Comparison of ENCODE assay signal across 24 cellular contexts in genomic region chr20:53428997-53429396, GRCh38.
"Had no signal": no experiment of that assay in that cellular context is flagged by ENCODE, and none has a peak within 500 bp of the region (broad histone marks: within the 10 kb centered on the region; RNA-seq: fewer than 3 reads in every experiment).

No MANE protein-coding gene starts in this region.

- H3K27ac Mint-ChIP-seq: mesothelial cell of epicardium; naive B cell; natural killer cell treated with Interleukin-12 subunit alpha and Interleukin-12 subunit beta and Interleukin-15 and Interleukin-18, amount 100 ng/mL, for 72 hours; stimulated activated naive B cell treated with anti-CD40 and anti-IgM and Interleukin-4, amounts not matched to agents 10 μg/mL and 1 μg/mL and 100 μg/mL, for 72 hours; stimulated activated naive CD8-positive, alpha-beta T cell treated with anti-CD3 and anti-CD28 coated beads, Interleukin-15, Interleukin-2, amounts not matched to agents 100 ng/mL and 50 ng/mL, for 24 hours had no signal

- H3K9me3 ChIP-seq: gastrocnemius medialis, mucosa of descending colon, prostate gland, right atrium auricular region, spleen, transverse colon, upper lobe of right lung, uterus had no signal

- H2AFZ ChIP-seq: parathyroid adenoma had no signal

- H3K9me3 Mint-ChIP-seq: natural killer cell treated with Interleukin-12 subunit alpha and Interleukin-12 subunit beta and Interleukin-15 and Interleukin-18, amount 100 ng/mL, for 72 hours had no signal

- H3K27me3 ChIP-seq: gastrocnemius medialis, left lung, right atrium auricular region, spleen, transverse colon, upper lobe of right lung, uterus had no signal

- H3K36me3 ChIP-seq: gastrocnemius medialis, left lung, prostate gland, right atrium auricular region, spleen, transverse colon, upper lobe of right lung, uterus had no signal

- H3K27ac ChIP-seq: dorsolateral prefrontal cortex, gastrocnemius medialis, left lung, parathyroid adenoma, prostate gland, right atrium auricular region, skin epidermis, spleen, transverse colon, upper lobe of right lung, uterus had no signal

- H3K4me3 ChIP-seq: dorsolateral prefrontal cortex, gastrocnemius medialis, left lung, mucosa of descending colon, prostate gland, right atrium auricular region, skin epidermis, spleen, transverse colon, upper lobe of right lung, uterus had no signal

- H3K4me3 Mint-ChIP-seq: mesothelial cell of epicardium; naive B cell; natural killer cell treated with Interleukin-12 subunit alpha and Interleukin-12 subunit beta and Interleukin-15 and Interleukin-18, amount 100 ng/mL, for 72 hours; neural crest cell; stimulated activated naive B cell treated with anti-CD40 and anti-IgM and Interleukin-4, amounts not matched to agents 10 μg/mL and 1 μg/mL and 100 μg/mL, for 72 hours; stimulated activated naive CD8-positive, alpha-beta T cell treated with anti-CD3 and anti-CD28 coated beads, Interleukin-15, Interleukin-2, amounts not matched to agents 100 ng/mL and 50 ng/mL, for 24 hours had no signal

- H3K4me1 ChIP-seq: gastrocnemius medialis, left lung, parathyroid adenoma, prostate gland, right atrium auricular region, spleen, transverse colon, upper lobe of right lung, uterus had no signal

- H3K36me3 Mint-ChIP-seq: natural killer cell treated with Interleukin-12 subunit alpha and Interleukin-12 subunit beta and Interleukin-15 and Interleukin-18, amount 100 ng/mL, for 72 hours; stimulated activated naive B cell treated with anti-CD40 and anti-IgM and Interleukin-4, amounts not matched to agents 10 μg/mL and 1 μg/mL and 100 μg/mL, for 72 hours had no signal

- H3K4me1 Mint-ChIP-seq: mesothelial cell of epicardium; naive B cell; stimulated activated naive B cell treated with anti-CD40 and anti-IgM and Interleukin-4, amounts not matched to agents 10 μg/mL and 1 μg/mL and 100 μg/mL, for 72 hours had no signal

- H3K9ac ChIP-seq: parathyroid adenoma had no signal

- FAIRE-seq: colon, kidney had no signal

- ATAC-seq: gastrocnemius medialis; left lung; mucosa of descending colon; natural killer cell treated with Interleukin-12 subunit alpha and Interleukin-12 subunit beta and Interleukin-15 and Interleukin-18, amount 100 ng/mL, for 72 hours; stimulated activated naive B cell treated with anti-CD40 and anti-IgM and Interleukin-4, amounts not matched to agents 10 μg/mL and 1 μg/mL and 100 μg/mL, for 72 hours; upper lobe of right lung had no signal

- H3K79me2 ChIP-seq: parathyroid adenoma had no signal

- DNase-seq: dorsolateral prefrontal cortex; effector CD4-positive, alpha-beta T cell; gastrocnemius medialis; head of caudate nucleus; kidney; left lung; mesenchymal stem cell; mucosa of descending colon; naive B cell; spleen; stimulated activated CD4-positive, alpha-beta T cell treated with anti-CD3 and anti-CD28 coated beads, Interleukin-4, amount 100 ng/mL, for 4 hours; stimulated activated naive B cell treated with anti-CD40 and anti-IgM and Interleukin-4, amounts not matched to agents 10 μg/mL and 1 μg/mL and 100 μg/mL, for 72 hours; transverse colon; upper lobe of right lung; uterus had no signal
